Comparison of ENCODE assay signal across 15 cellular contexts in genomic region chr5:154916874-154917273, GRCh38. TPM values are rescaled to one million over a fixed set of nuclear protein-coding genes. Genes with fewer than 3 reads are reported as not detected.
DNase-seq lines count a peak whose midpoint lies in the region; ATAC-seq and TF ChIP-seq lines count a peak whose summit lies in the region.
"Had no signal": no experiment of that assay in that cellular context is flagged by ENCODE, and none has a peak within 500 bp of the region (broad histone marks: within the 10 kb centered on the region; RNA-seq: fewer than 3 reads in every experiment).

No MANE protein-coding gene starts in this region.

- H3K4me1 ChIP-seq in BE2C, result no peaks in the 10 kb centered on the region
- H3K4me1 ChIP-seq: A549, BLaER1, Caco-2 had no signal

- H3K4me3 Mint-ChIP-seq in endothelial cell (ENCODE audit: unreplicated experiment), result peak overlapping the region; percentile 38
- H3K4me3 Mint-ChIP-seq: CD8-positive, alpha-beta memory T cell had no signal

- TF ChIP-seq CTCF in BE2C (IDR thresholded peaks at IDR 0.05; ENCODE audit: low read depth, low read length) (no peak), endothelial cell (IDR thresholded peaks at IDR 0.05; ENCODE audit: unreplicated experiment) (no peak)

- no peak for ATAC-seq in GM21723 (IDR thresholded peaks at IDR 0.05; ENCODE audit: unreplicated experiment)
- ATAC-seq in activated CD4-positive, CD25-positive, alpha-beta regulatory T cell treated with anti-CD3 and anti-CD28 coated beads, Interleukin-2, amount 50 U/mL, for 24 hours, result no peak
- ATAC-seq: A549, HCT116 had no signal

- H3K27me3 ChIP-seq in BE2C, result no peaks in the 10 kb centered on the region
- H3K27me3 ChIP-seq: BLaER1 had no signal

- H3K9me3 Mint-ChIP-seq in endothelial cell (ENCODE audit: unreplicated experiment), result no peaks in the 10 kb centered on the region
- H3K9me3 Mint-ChIP-seq: CD8-positive, alpha-beta memory T cell had no signal

- no peaks in the 10 kb centered on the region for H3K9me3 ChIP-seq in BE2C
- H3K9me3 ChIP-seq: A549, BLaER1, Caco-2 had no signal

- peaks cover 9% of the 10 kb centered on the region for H3K36me3 Mint-ChIP-seq in endothelial cell (ENCODE audit: low read depth, unreplicated experiment)

- no peak overlapping the region for H3K27ac Mint-ChIP-seq in endothelial cell (ENCODE audit: unreplicated experiment)
- H3K27ac Mint-ChIP-seq: CD8-positive, alpha-beta memory T cell had no signal

- H3K27me3 Mint-ChIP-seq in endothelial cell (ENCODE audit: unreplicated experiment), result no peaks in the 10 kb centered on the region
- H3K27me3 Mint-ChIP-seq: CD8-positive, alpha-beta memory T cell had no signal

- H3K4me1 Mint-ChIP-seq in endothelial cell (ENCODE audit: unreplicated experiment), result no peaks in the 10 kb centered on the region
- H3K4me1 Mint-ChIP-seq: CD8-positive, alpha-beta memory T cell had no signal

- H3K36me3 ChIP-seq in BE2C, result peaks cover 83% of the 10 kb centered on the region

- no peak overlapping the region for H3K4me3 ChIP-seq in BE2C (ENCODE audit: low read depth, low read length)
- H3K4me3 ChIP-seq: A549, BLaER1 had no signal

- DNase-seq in BE2C (peak; percentile 36), ELR (ENCODE audit: low read depth) (peak; percentile 3), NCI-H69 (lab: John Stamatoyannopoulos, UW) (peak; percentile 12), endothelial cell (ENCODE audit: low spot score) (no peak), SIG-M5 (lab: John Stamatoyannopoulos, UW) (no peak)
- DNase-seq: Caco-2; CD8-positive, alpha-beta memory T cell; DND-41; GF-D8; IMR-90 had no signal

RNA-seq across cellular contexts. Expression of gene GEMIN5, which starts 21.1 kb away (rescaled TPM):
- polyA plus RNA-seq in BE2C (2012; ENCODE audit: insufficient read depth, insufficient read length, low read depth), result 11.1 TPM
- 16.9 TPM for total RNA-seq in endothelial cell (ENCODE audit: unreplicated experiment)

RNA-seq across cellular contexts. Expression of gene MRPL22, which starts 24.0 kb away (rescaled TPM):
- 61.3 TPM for polyA plus RNA-seq in BE2C (2012; ENCODE audit: insufficient read depth, insufficient read length, low read depth)
- total RNA-seq in endothelial cell (ENCODE audit: unreplicated experiment), result 63.6 TPM

RNA-seq across cellular contexts. Expression of gene CNOT8, which starts 58.4 kb away (rescaled TPM):
- polyA plus RNA-seq in BE2C (2012; ENCODE audit: insufficient read depth, insufficient read length, low read depth), result 89.2 TPM
- 65.6 TPM for total RNA-seq in endothelial cell (ENCODE audit: unreplicated experiment)

Comparison
In these comparisons a context has a peak if more than half of its experiments do, and no peak if none do; other contexts are left out.
1. DNase-seq: peak in BE2C (single experiment), ELR (single experiment) and NCI-H69 (single experiment); none in endothelial cell (single experiment) and SIG-M5 (single experiment).